Comparison of ENCODE assay signal across 18 cellular contexts in the genomic region with DNA sequence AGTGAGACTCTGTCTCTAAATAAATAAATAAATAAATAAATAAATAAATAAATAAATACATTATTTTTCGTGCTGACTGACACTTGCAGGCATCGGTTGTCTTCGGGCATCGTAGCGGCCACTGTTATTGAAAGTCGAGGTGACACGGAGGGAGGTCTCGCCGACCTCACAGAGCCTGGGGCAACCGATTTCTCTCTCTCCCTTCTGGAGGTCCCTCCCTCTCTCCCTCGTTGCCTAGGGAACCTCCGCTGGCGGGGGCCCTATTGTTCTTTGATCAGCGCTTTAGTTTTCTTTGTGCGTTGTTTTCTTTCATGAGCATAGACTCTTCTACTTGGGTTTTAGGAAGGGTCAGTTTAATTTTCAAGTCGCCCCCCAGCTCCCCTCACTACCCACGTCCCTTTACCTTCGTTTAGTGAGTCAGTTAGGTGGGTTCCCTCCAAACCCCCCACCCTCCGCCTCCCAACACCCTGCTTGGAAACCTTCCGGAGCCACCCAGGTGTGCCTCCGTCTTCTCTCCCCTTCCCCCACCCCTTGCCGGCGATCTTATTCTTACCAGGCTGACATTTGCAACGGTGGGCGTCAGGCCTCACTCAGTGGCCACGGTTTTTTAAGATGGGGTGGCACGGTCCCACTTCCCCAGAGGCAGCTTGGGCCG.
A peak's percentile ranks its signal among the peaks of the same experiment; 100 is the strongest.
DNase-seq lines count a peak whose midpoint lies in the region; ATAC-seq and TF ChIP-seq lines count a peak whose summit lies in the region.
"Had no signal": no experiment of that assay in that cellular context is flagged by ENCODE, and none has a peak within 500 bp of the region (broad histone marks: within the 10 kb centered on the region; RNA-seq: fewer than 3 reads in every experiment).

No MANE protein-coding gene starts in this region.

- peaks cover 20% of the 10 kb centered on the region for H3K9me3 Mint-ChIP-seq in activated T-helper 17 cell treated with anti-CD3 and anti-CD28 coated beads, Interleukin-2, amount 50 U/mL, for 72 hours

- no peak for ATAC-seq in activated T-helper 17 cell treated with anti-CD3 and anti-CD28 coated beads, Interleukin-2, amount 50 U/mL, for 72 hours (replicated peaks)
- ATAC-seq: activated CD4-positive, alpha-beta T cell treated with anti-CD3 and anti-CD28 coated beads for 36 hours had no signal

- peaks cover 32% of the 10 kb centered on the region for H3K27me3 Mint-ChIP-seq in activated T-helper 17 cell treated with anti-CD3 and anti-CD28 coated beads, Interleukin-2, amount 50 U/mL, for 72 hours

- H3K4me1 ChIP-seq in left ventricle myocardium inferior (no peaks in the 10 kb centered on the region), right atrium auricular region (no peaks in the 10 kb centered on the region), iPS-20b (ENCODE audit: insufficient read depth, low read length) (peaks cover 12% of the 10 kb centered on the region; the same call in 1 of the 2 replicates), tibial nerve (no peaks in the 10 kb centered on the region)
- H3K4me1 ChIP-seq: adrenal gland, stomach had no signal

- no peak for TF ChIP-seq POLR2A in tibial nerve (IDR thresholded peaks at IDR 0.05)

- peak overlapping the region; percentile 72; the same call in 1 of the 2 replicates for H3K9ac ChIP-seq in iPS-20b (ENCODE audit: low read depth, low read length)

- TF ChIP-seq CTCF in left ventricle myocardium inferior (IDR thresholded peaks at IDR 0.05; ENCODE audit: borderline replicate concordance) (peak; percentile 41), right atrium auricular region (IDR thresholded peaks at IDR 0.05) (no peak), tibial nerve (IDR thresholded peaks at IDR 0.05) (no peak)

- intact Hi-C loops in left ventricle myocardium inferior (cut with micrococcal nuclease), result no loop called here

- H3K4me1 Mint-ChIP-seq in activated T-helper 17 cell treated with anti-CD3 and anti-CD28 coated beads, Interleukin-2, amount 50 U/mL, for 72 hours, result peaks cover 19% of the 10 kb centered on the region
- H3K4me1 Mint-ChIP-seq: activated CD4-positive, alpha-beta T cell treated with anti-CD3 and anti-CD28 coated beads for 36 hours had no signal

- DNase-seq in left ventricle myocardium inferior, result no peak
- no peak for DNase-seq in right atrium auricular region (ENCODE audit: low spot score)
- DNase-seq in T-helper 2 cell, result no peak
- DNase-seq in tibial nerve (ENCODE audit: low spot score in 2 of 2), result no peak
- DNase-seq in midbrain (lab: John Stamatoyannopoulos, UW), result no peak
- DNase-seq in DMS53 treated with DMSO at 0.1 percent for 48 hours (lab: John Stamatoyannopoulos, UW; ENCODE audit: unreplicated experiment), result no peak
- DNase-seq: activated CD4-positive, alpha-beta T cell treated with anti-CD3 and anti-CD28 coated beads for 36 hours; erythroblast; GOT3; KG1; NCI-H1694 treated with DMSO at 0.1 percent for 48 hours; stomach had no signal

- H3K4me3 Mint-ChIP-seq in activated T-helper 17 cell treated with anti-CD3 and anti-CD28 coated beads, Interleukin-2, amount 50 U/mL, for 72 hours, result peak overlapping the region; percentile 0
- H3K4me3 Mint-ChIP-seq: activated CD4-positive, alpha-beta T cell treated with anti-CD3 and anti-CD28 coated beads for 36 hours; T-helper 2 cell treated with Interferon-gamma antibody and Interleukin-4, amounts not matched to agents 5 μg/mL and 100 μg/mL, for 36 hours had no signal

- H3K9me3 ChIP-seq in left ventricle myocardium inferior (replicated peaks) (peaks cover 4% of the 10 kb centered on the region), right atrium auricular region (no peaks in the 10 kb centered on the region), iPS-20b (ENCODE audit: insufficient read depth, low read depth, low read length) (no peaks in the 10 kb centered on the region), tibial nerve (peaks cover 0 to 28% (median 0%) of the 10 kb centered on the region in 4 donors)
- H3K9me3 ChIP-seq: adrenal gland had no signal

- WGBS in tibial nerve, 2 donors, result 5 to 52% methylated on average over 28 of the region's 28 CpGs

- TF ChIP-seq EP300 in tibial nerve (IDR thresholded peaks at IDR 0.05), result no peak

- peaks cover 43% of the 10 kb centered on the region for H3K27me3 ChIP-seq in left ventricle myocardium inferior (ENCODE audit: low read depth)
- no peaks in the 10 kb centered on the region for H3K27me3 ChIP-seq in right atrium auricular region
- H3K27me3 ChIP-seq in iPS-20b (ENCODE audit: insufficient read depth, low read length), result no peaks in the 10 kb centered on the region; the same call in 1 of the 2 replicates
- H3K27me3 ChIP-seq in tibial nerve, result no peaks in the 10 kb centered on the region
- H3K27me3 ChIP-seq: adrenal gland had no signal

- no peak overlapping the region for H3K27ac Mint-ChIP-seq in activated T-helper 17 cell treated with anti-CD3 and anti-CD28 coated beads, Interleukin-2, amount 50 U/mL, for 72 hours
- H3K27ac Mint-ChIP-seq: activated CD4-positive, alpha-beta T cell treated with anti-CD3 and anti-CD28 coated beads for 36 hours; T-helper 2 cell treated with Interferon-gamma antibody and Interleukin-4, amounts not matched to agents 5 μg/mL and 100 μg/mL, for 36 hours had no signal

- H3K27ac ChIP-seq in left ventricle myocardium inferior (replicated peaks), result no peak overlapping the region
- no peak overlapping the region for H3K27ac ChIP-seq in right atrium auricular region
- peak overlapping the region; percentile 67 for H3K27ac ChIP-seq in iPS-20b (ENCODE audit: low read length)
- H3K27ac ChIP-seq in tibial nerve, result no peak overlapping the region
- H3K27ac ChIP-seq: adrenal gland, RWPE1, stomach had no signal

- H3K36me3 ChIP-seq in left ventricle myocardium inferior (no peaks in the 10 kb centered on the region), right atrium auricular region (no peaks in the 10 kb centered on the region), iPS-20b (ENCODE audit: insufficient read depth, low read depth, low read length) (no peaks in the 10 kb centered on the region), tibial nerve (no peaks in the 10 kb centered on the region)
- H3K36me3 ChIP-seq: adrenal gland, stomach had no signal

- H3K4me3 ChIP-seq in left ventricle myocardium inferior (peak overlapping the region; percentile 43), right atrium auricular region (peak overlapping the region in 1 of 2 donors; percentile 21), iPS-20b (ENCODE audit: low read length) (peak overlapping the region; percentile 61; the same call in 1 of the 2 replicates), tibial nerve (peak overlapping the region in 1 of 4 donors; percentile 12)
- H3K4me3 ChIP-seq: adrenal gland, lung, stomach had no signal

- no peaks in the 10 kb centered on the region for H3K36me3 Mint-ChIP-seq in activated T-helper 17 cell treated with anti-CD3 and anti-CD28 coated beads, Interleukin-2, amount 50 U/mL, for 72 hours (ENCODE audit: low read depth)
